ENCODE assay signal across 8 cellular contexts in genomic region chr9:119368681-119369581, GRCh38. TPM values are rescaled to one million over a fixed set of nuclear protein-coding genes. Genes with fewer than 3 reads are reported as not detected.
DNase-seq lines count a peak whose midpoint lies in the region; ATAC-seq, FAIRE-seq and TF ChIP-seq lines count a peak whose summit lies in the region.

A gene with protein sequence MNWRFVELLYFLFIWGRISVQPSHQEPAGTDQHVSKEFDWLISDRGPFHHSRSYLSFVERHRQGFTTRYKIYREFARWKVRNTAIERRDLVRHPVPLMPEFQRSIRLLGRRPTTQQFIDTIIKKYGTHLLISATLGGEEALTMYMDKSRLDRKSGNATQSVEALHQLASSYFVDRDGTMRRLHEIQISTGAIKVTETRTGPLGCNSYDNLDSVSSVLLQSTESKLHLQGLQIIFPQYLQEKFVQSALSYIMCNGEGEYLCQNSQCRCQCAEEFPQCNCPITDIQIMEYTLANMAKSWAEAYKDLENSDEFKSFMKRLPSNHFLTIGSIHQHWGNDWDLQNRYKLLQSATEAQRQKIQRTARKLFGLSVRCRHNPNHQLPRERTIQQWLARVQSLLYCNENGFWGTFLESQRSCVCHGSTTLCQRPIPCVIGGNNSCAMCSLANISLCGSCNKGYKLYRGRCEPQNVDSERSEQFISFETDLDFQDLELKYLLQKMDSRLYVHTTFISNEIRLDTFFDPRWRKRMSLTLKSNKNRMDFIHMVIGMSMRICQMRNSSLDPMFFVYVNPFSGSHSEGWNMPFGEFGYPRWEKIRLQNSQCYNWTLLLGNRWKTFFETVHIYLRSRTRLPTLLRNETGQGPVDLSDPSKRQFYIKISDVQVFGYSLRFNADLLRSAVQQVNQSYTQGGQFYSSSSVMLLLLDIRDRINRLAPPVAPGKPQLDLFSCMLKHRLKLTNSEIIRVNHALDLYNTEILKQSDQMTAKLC (minus strand): TSS chr9:119369435. CDS start chr9:119313355, 56,080 bp downstream.

- no peaks in the 10 kb centered on the region for H3K9me1 ChIP-seq in keratinocyte (ENCODE audit: control insufficient read depth, extremely low read depth, insufficient read depth, low read length)

- H3K4me3 ChIP-seq in right lobe of liver = peak within 1 kb of the TSS; percentile 9 to 42 (median 16)
- no peak within 1 kb of the TSS for H3K4me3 ChIP-seq in HepG2 (replicated peaks in 1 of 3; ENCODE audit: insufficient read depth in 1 of 3, low read depth in 2 of 3, low read length in 3 of 3)
- peak within 1 kb of the TSS; percentile 28 to 78 (median 67) for H3K4me3 ChIP-seq in breast epithelium
- H3K4me3 ChIP-seq in keratinocyte (ENCODE audit: control insufficient read depth in 2 of 3, extremely low read depth in 1 of 3, insufficient read depth in 2 of 3, low read depth in 1 of 3, low read length in 3 of 3) = peak within 1 kb of the TSS; percentile 32 to 45 (median 43)

- intact Hi-C loops in right lobe of liver (cut with DNase I) (no loop called here), HepG2 (cut with micrococcal nuclease; ENCODE audit: unreplicated experiment) (no loop called here), breast epithelium (cut with DNase I; ENCODE audit: low total_unique reads) (no loop called here)

- no peak for TF ChIP-seq RAD21 in HepG2 (CRISPR knock-in tag; IDR thresholded peaks at IDR 0.05)

- H3K79me2 ChIP-seq in HepG2 (ENCODE audit: insufficient read depth, low read length) = no peaks in the 10 kb centered on the region
- no peaks in the 10 kb centered on the region for H3K79me2 ChIP-seq in keratinocyte (ENCODE audit: control insufficient read depth, insufficient read depth, low read length)

- TF ChIP-seq CTCF in right lobe of liver (IDR thresholded peaks at IDR 0.05) = no peak
- no peak for TF ChIP-seq CTCF in HepG2 (CRISPR knock-in tag; IDR thresholded peaks at IDR 0.05)
- TF ChIP-seq CTCF in breast epithelium (IDR thresholded peaks at IDR 0.05) = no peak
- TF ChIP-seq CTCF in keratinocyte (optimal IDR thresholded peaks at IDR 0.05 in 1 of 3, IDR thresholded peaks at IDR 0.05 in 1 of 3, conservative IDR thresholded peaks at IDR 0.05 in 1 of 3; ENCODE audit: extremely low read depth in 1 of 3, insufficient read depth in 2 of 3, low read length in 3 of 3) = no peak

- FAIRE-seq in HepG2 (lab: Jason Lieb, UNC) (no peak), keratinocyte (lab: Jason Lieb, UNC) (no peak)

- no TSS peak for BruUV-seq in HepG2 (replicated peaks; lab: Mats Ljungman, UMichigan)

- H3K9me3 ChIP-seq in right lobe of liver (no peaks in the 10 kb centered on the region), HepG2 (ENCODE audit: low read length) (no peaks in the 10 kb centered on the region), breast epithelium (no peaks in the 10 kb centered on the region), keratinocyte (ENCODE audit: control insufficient read depth, low read depth, low read length) (no peaks in the 10 kb centered on the region)

- H3K4me1 ChIP-seq in right lobe of liver = peaks cover 0 to 6% (median 0%) of the 10 kb centered on the region in 4 donors
- no peaks in the 10 kb centered on the region for H3K4me1 ChIP-seq in HepG2 (ENCODE audit: insufficient read depth, low read length)
- no peaks in the 10 kb centered on the region for H3K4me1 ChIP-seq in breast epithelium
- no peaks in the 10 kb centered on the region for H3K4me1 ChIP-seq in keratinocyte (ENCODE audit: control insufficient read depth, extremely low read depth, insufficient read depth, low read length)

- POLR2A ChIA-PET in HepG2 (lab: Yijun Ruan, JAX) = no interaction called here

- H3K36me3 ChIP-seq in right lobe of liver = no peaks in the 10 kb centered on the region
- no peaks in the 10 kb centered on the region for H3K36me3 ChIP-seq in HepG2 (replicated peaks in 1 of 2; ENCODE audit: control insufficient read depth in 1 of 2, insufficient read depth in 2 of 2, low read length in 2 of 2)
- no peaks in the 10 kb centered on the region for H3K36me3 ChIP-seq in breast epithelium
- no peaks in the 10 kb centered on the region for H3K36me3 ChIP-seq in keratinocyte (ENCODE audit: control insufficient read depth in 2 of 2, extremely low read depth in 1 of 2, insufficient read depth in 2 of 2, low read length in 2 of 2)

- H3K9ac ChIP-seq in HepG2 (ENCODE audit: insufficient read depth, low read depth, low read length) (no peak within 1 kb of the TSS), keratinocyte (ENCODE audit: control insufficient read depth, extremely low read depth, insufficient read depth, low read length) (no peak within 1 kb of the TSS)

- 7% methylated on average over 43 of the region's 91 CpGs for WGBS in right lobe of liver (ENCODE audit: insufficient coverage, low coverage, low lambda C conversion rate, missing lambda C conversion rate)
- 53% methylated on average over 68 of the region's 91 CpGs for WGBS in HepG2 (ENCODE audit: low lambda C conversion rate)

- CTCF ChIA-PET in HepG2 (lab: Yijun Ruan, JAX; ENCODE audit: low intra/inter-chr PET ratio, low total read pairs) = no interaction called here

- H4K20me1 ChIP-seq in HepG2 (ENCODE audit: insufficient read depth, low read length) (no peaks in the 10 kb centered on the region), keratinocyte (ENCODE audit: control insufficient read depth, extremely low read depth, insufficient read depth, low read length) (no peaks in the 10 kb centered on the region)

- in situ Hi-C loops in HepG2 (cut with HindIII; ENCODE audit: extremely low pct_ligation_motif_present, low pct_unique_long_range_greater_than_20kb) = loop anchor here (10.0 to 25.0 kb wide), 2 partner anchors 1207 to 1724 kb away; no protein-coding TSS in a partner anchor

- H3K27ac ChIP-seq in right lobe of liver (no peak within 1 kb of the TSS), HepG2 (ENCODE audit: extremely low read length, insufficient read depth, low read length) (no peak within 1 kb of the TSS), breast epithelium (peak within 1 kb of the TSS; percentile 42 to 74), keratinocyte (ENCODE audit: control insufficient read depth, insufficient read depth, low read length) (no peak within 1 kb of the TSS), substantia nigra (ENCODE audit: low read depth, low read length, poor library complexity, severe bottlenecking) (no peak within 1 kb of the TSS)

- H3K27me3 ChIP-seq in right lobe of liver (no peaks in the 10 kb centered on the region), HepG2 (ENCODE audit: control insufficient read depth in 1 of 2, insufficient read depth in 2 of 2, low read length in 2 of 2) (no peaks in the 10 kb centered on the region), breast epithelium (peaks cover 5 to 10% of the 10 kb centered on the region in 2 donors), keratinocyte (ENCODE audit: control insufficient read depth, extremely low read depth, insufficient read depth, low read length) (peaks cover 39% of the 10 kb centered on the region)

- no peak within 1 kb of the TSS for H2AFZ ChIP-seq in HepG2 (ENCODE audit: low read length)
- H2AFZ ChIP-seq in keratinocyte (ENCODE audit: control insufficient read depth, low read length) = peak within 1 kb of the TSS; percentile 33

- ATAC-seq in right lobe of liver (peak; percentile 47 to 71 (median 58)), HepG2 (no peak), GM21717 (IDR thresholded peaks at IDR 0.05; ENCODE audit: unreplicated experiment) (no peak)

- TF ChIP-seq EP300 in HepG2 (IDR thresholded peaks at IDR 0.05; ENCODE audit: low read depth in 2 of 2, low read length in 2 of 2) (no peak), HepG2 (CRISPR knock-in tag; IDR thresholded peaks at IDR 0.05; ENCODE audit: borderline replicate concordance) (no peak)

- no peak within 1 kb of the TSS for H3K4me2 ChIP-seq in HepG2 (ENCODE audit: low read depth, low read length)
- H3K4me2 ChIP-seq in keratinocyte (ENCODE audit: control insufficient read depth, extremely low read depth, insufficient read depth, low read depth, low read length) = peak within 1 kb of the TSS; percentile 69

- peak in 2 of 3 donors; percentile 42 to 54 for DNase-seq in right lobe of liver
- DNase-seq in HepG2 (ENCODE audit: low spot score) = no peak
- DNase-seq in breast epithelium (ENCODE audit: low spot score in 2 of 2) = peak in 1 of 2 donors; percentile 52
- DNase-seq in keratinocyte (ENCODE audit: low read depth, low spot score) = no peak
- DNase-seq in substantia nigra (lab: John Stamatoyannopoulos, UW) = peak in 40 of 49 donors; percentile 5 to 88 (median 42)
- DNase-seq in COLO829 (ENCODE audit: low spot score) = no peak
- DNase-seq in HCEC 1CT = no peak

- TF ChIP-seq POLR2A in right lobe of liver (IDR thresholded peaks at IDR 0.05) (no peak), HepG2 (IDR thresholded peaks at IDR 0.05; ENCODE audit: insufficient read depth in 1 of 2, low read depth in 2 of 2, low read length in 2 of 2) (no peak), breast epithelium (IDR thresholded peaks at IDR 0.05) (no peak)

- dilution Hi-C loops in keratinocyte (cut with MboI; ENCODE audit: extremely low pct_ligation_motif_present, low sequenced_read_pairs) = no loop called here

RNA-seq across cellular contexts. Expression of the gene that starts here (rescaled TPM):
- total RNA-seq in right lobe of liver (under 1 TPM in 5 of 6 experiments, not detected in 1; 0.09 to 0.43 (median 0.13) TPM), HepG2 (2016; rRNA removed; fragmentation: Illumina TruSeq; extraction: Trizol) (not detected in 2 replicates), breast epithelium (10 to 100 TPM in 1 of 3 donors, 1 to 10 TPM in 1, not detected in 1; 8.8 to 27.5 TPM)
- not detected in 2 replicates for total RNA-seq in HepG2 (2016; cell fraction: cytosol; rRNA removed; fragmentation: Illumina TruSeq; extraction: Trizol; ENCODE audit: low read depth)
- not detected in 2 replicates for total RNA-seq in HepG2 (2016; cell fraction: insoluble cytoplasmic fraction; rRNA removed; fragmentation: Illumina TruSeq; extraction: Trizol)
- not detected in 2 replicates for total RNA-seq in HepG2 (2016; cell fraction: membrane; rRNA removed; fragmentation: Illumina TruSeq; extraction: Trizol)
- not detected in 2 replicates for total RNA-seq in HepG2 (2016; cell fraction: nucleus; rRNA removed; fragmentation: Illumina TruSeq; extraction: Trizol)
- polyA plus RNA-seq in HepG2 (2011; rRNA removed) (not detected in 2 replicates), keratinocyte (0.52 to 2.5 TPM (median 0.63 TPM) in 3 replicates)
- polyA plus RNA-seq in HepG2 (2011; cell fraction: cytosol; rRNA removed) = not detected in 2 replicates
- not detected in 2 replicates for polyA plus RNA-seq in HepG2 (2011; cell fraction: nucleus; rRNA removed)
- polyA plus RNA-seq in HepG2 (2012) = not detected in 2 replicates
- polyA plus RNA-seq in HepG2 (2016; cell fraction: cytosol; fragmentation: Illumina TruSeq; extraction: Trizol; ENCODE audit: low read depth) = not detected in 2 replicates
- polyA plus RNA-seq in HepG2 (2016; cell fraction: insoluble cytoplasmic fraction; fragmentation: Illumina TruSeq; extraction: Trizol; ENCODE audit: low read depth) = not detected in 2 replicates
- polyA plus RNA-seq in HepG2 (2016; cell fraction: membrane; fragmentation: Illumina TruSeq; extraction: Trizol; ENCODE audit: low read depth) = not detected in 2 replicates
- polyA plus RNA-seq in HepG2 (2016; cell fraction: nucleus; fragmentation: Illumina TruSeq; extraction: Trizol; ENCODE audit: insufficient read depth, low read depth) = not detected in 2 replicates
- polyA minus RNA-seq in HepG2 (2011; rRNA and poly(A)+ RNA removed; ENCODE audit: low replicate concordance) = 0.09 TPM in 1 of 2 replicates, not detected in the other
- not detected in 2 replicates for polyA minus RNA-seq in HepG2 (2011; cell fraction: cytosol; rRNA and poly(A)+ RNA removed)
- polyA minus RNA-seq in HepG2 (2011; cell fraction: nucleus; rRNA and poly(A)+ RNA removed) = not detected in 2 replicates
- not detected for polyA plus RNA-seq in keratinocyte (2011; ENCODE audit: low read depth)
- 1.6 and 2.2 TPM in 2 replicates for polyA plus RNA-seq in keratinocyte (2011; cell fraction: cytosol; rRNA removed)
- 3.4 and 5.5 TPM in 2 replicates for polyA plus RNA-seq in keratinocyte (2011; cell fraction: nucleus; rRNA removed)
- polyA plus RNA-seq in keratinocyte (2012; ENCODE audit: low replicate concordance) = 0.17 and 0.33 TPM in 2 replicates
- polyA minus RNA-seq in keratinocyte = 0.92 to 3.9 TPM (median 1.8 TPM) in 3 replicates
- polyA minus RNA-seq in keratinocyte (2011; cell fraction: cytosol; rRNA and poly(A)+ RNA removed) = 2.7 TPM
- polyA minus RNA-seq in keratinocyte (2011; cell fraction: nucleus; rRNA and poly(A)+ RNA removed) = 3.8 and 8.1 TPM in 2 replicates

Comparison
In these comparisons a context has a peak if more than half of its experiments do, and no peak if none do; other contexts are left out.
1. Peak in DNase-seq, ATAC-seq and H3K4me3 ChIP-seq in right lobe of liver; RNA of the gene not detected or under 1 TPM.
2. DNase-seq: peak in substantia nigra (40 of 49); none in HepG2 (single experiment), keratinocyte (single experiment), COLO829 (single experiment) and HCEC 1CT (single experiment).
3. H3K27ac ChIP-seq: peak in breast epithelium (2 of 2); none in right lobe of liver (0 of 3), HepG2 (single experiment), keratinocyte (single experiment) and substantia nigra (single experiment).
4. H3K4me3 ChIP-seq: peak in breast epithelium (3 of 3) and keratinocyte (3 of 3); none in HepG2 (0 of 3).